Comparison of ENCODE assay signal across 28 cellular contexts in genomic region chr3:188149587-188149986, GRCh38.
"Had no signal": no experiment of that assay in that cellular context is flagged by ENCODE, and none has a peak within 500 bp of the region (broad histone marks: within the 10 kb centered on the region; RNA-seq: fewer than 3 reads in every experiment).

No MANE protein-coding gene starts in this region.

- H3K4me3 ChIP-seq: adrenal gland, body of pancreas, esophagus squamous epithelium, gastroesophageal sphincter, heart right ventricle had no signal

- H3K9me3 ChIP-seq: adrenal gland, body of pancreas, esophagus squamous epithelium, gastroesophageal sphincter, heart right ventricle had no signal

- H3K27ac ChIP-seq: adrenal gland, body of pancreas, esophagus squamous epithelium, heart right ventricle, VCaP had no signal

- DNase-seq: activated CD4-positive, alpha-beta memory T cell treated with anti-CD3 and anti-CD28 coated beads, Interleukin-2, amount 10 ng/mL, durations not matched to agents 7 days and 5 days; activated CD4-positive, alpha-beta T cell treated with anti-CD3 and anti-CD28 coated beads for 1 hour; activated CD4-positive, alpha-beta T cell treated with anti-CD3 and anti-CD28 coated beads for 4 hours; activated CD4-positive, alpha-beta T cell treated with anti-CD3 and anti-CD28 coated beads, Interleukin-2, amount 10 ng/mL, durations not matched to agents 7 days and 5 days; activated CD4-positive, alpha-beta T cell treated with anti-CD3 and anti-CD28 coated beads, Interleukin-2, amount 50 U/mL, for 4 hours; activated CD8-positive, alpha-beta memory T cell treated with anti-CD3 and anti-CD28 coated beads, Interleukin-2, amount 50 U/mL, for 48 hours; activated gamma-delta T cell; activated naive CD4-positive, alpha-beta T cell; activated naive CD4-positive, alpha-beta T cell treated with anti-CD3 and anti-CD28 coated beads, Interleukin-2, amount 10 ng/mL, durations not matched to agents 7 days and 5 days; activated naive CD8-positive, alpha-beta T cell treated with anti-CD3 and anti-CD28 coated beads for 36 hours; activated naive CD8-positive, alpha-beta T cell treated with anti-CD3 and anti-CD28 coated beads, Interleukin-2, amount 50 U/mL, for 24 hours; activated T-cell treated with anti-CD3 and anti-CD28 coated beads for 4 hours; activated T-cell treated with anti-CD3 and anti-CD28 coated beads, Interleukin-2, amount 50 U/mL, for 24 hours; activated T-cell treated with anti-CD3 and anti-CD28 coated beads, Interleukin-2, amount 50 U/mL, for 72 hours; adrenal gland; amygdala; aorta; cortex of kidney; dermis blood vessel endothelial cell; effector CD4-positive, alpha-beta T cell; effector memory CD8-positive, alpha-beta T cell; esophagus squamous epithelium; foreskin melanocyte; heart right ventricle; T-helper 9 cell had no signal

- H3K27me3 ChIP-seq: adrenal gland, body of pancreas, esophagus squamous epithelium, gastroesophageal sphincter, heart right ventricle had no signal

- H3K36me3 ChIP-seq: adrenal gland, esophagus squamous epithelium, gastroesophageal sphincter, heart right ventricle had no signal
